23 cellular contexts compared by ENCODE assay signal in the genomic region with DNA sequence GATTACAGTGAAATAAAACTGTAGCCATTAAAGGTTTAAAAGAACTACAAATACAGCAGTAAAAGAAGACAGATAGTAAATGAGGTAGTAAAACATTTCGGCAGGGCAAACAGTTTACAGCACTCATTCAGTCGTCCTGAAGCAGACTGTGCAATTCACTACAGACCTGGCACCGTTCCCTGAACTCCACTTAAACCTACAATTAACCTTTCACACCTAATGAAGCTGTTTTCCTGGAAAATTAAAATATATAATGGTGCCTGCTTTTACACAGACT.
DNase-seq lines count a peak whose midpoint lies in the region; ATAC-seq, FAIRE-seq and TF ChIP-seq lines count a peak whose summit lies in the region.
"Had no signal": no experiment of that assay in that cellular context is flagged by ENCODE, and none has a peak within 500 bp of the region (broad histone marks: within the 10 kb centered on the region; RNA-seq: fewer than 3 reads in every experiment).

No MANE protein-coding gene starts in this region.

- peak overlapping the region; percentile 69 for H3K4me2 ChIP-seq in astrocyte (ENCODE audit: low read length)
- H3K4me2 ChIP-seq in hepatocyte: no peak overlapping the region

- H3K27me3 Mint-ChIP-seq in astrocyte (ENCODE audit: low read depth, unreplicated experiment) (peaks cover 3% of the 10 kb centered on the region), T-cell (no peaks in the 10 kb centered on the region)
- H3K27me3 Mint-ChIP-seq: activated B cell treated with CpG ODN at 0.5 μM for 24 hours; activated CD4-positive, alpha-beta memory T cell treated with anti-CD3 and anti-CD28 coated beads, Interleukin-2, amount 10 ng/mL, durations not matched to agents 7 days and 5 days; naive B cell had no signal

- peaks cover 8% of the 10 kb centered on the region for H3K9me3 Mint-ChIP-seq in astrocyte (ENCODE audit: unreplicated experiment)
- peaks cover 3 to 28% (median 13%) of the 10 kb centered on the region in 3 donors for H3K9me3 Mint-ChIP-seq in T-cell
- H3K9me3 Mint-ChIP-seq: activated CD4-positive, alpha-beta memory T cell treated with anti-CD3 and anti-CD28 coated beads, Interleukin-2, amount 10 ng/mL, durations not matched to agents 7 days and 5 days had no signal

- H3K4me1 Mint-ChIP-seq in astrocyte (ENCODE audit: low read depth, unreplicated experiment) (peaks cover 19% of the 10 kb centered on the region), T-cell (no peaks in the 10 kb centered on the region)
- H3K4me1 Mint-ChIP-seq: activated B cell treated with CpG ODN at 0.5 μM for 24 hours; activated CD4-positive, alpha-beta memory T cell treated with anti-CD3 and anti-CD28 coated beads, Interleukin-2, amount 10 ng/mL, durations not matched to agents 7 days and 5 days; naive B cell had no signal

- H3K27ac ChIP-seq in astrocyte (ENCODE audit: low read depth, low read length) (peak overlapping the region; percentile 70), hepatocyte (no peak overlapping the region)
- H3K27ac ChIP-seq: ovary had no signal

- H3K79me2 ChIP-seq in astrocyte (ENCODE audit: insufficient read depth, low read length) (no peaks in the 10 kb centered on the region), hepatocyte (no peaks in the 10 kb centered on the region)

- peak overlapping the region; percentile 48 for H3K9ac ChIP-seq in astrocyte (ENCODE audit: low read length)

- H2AFZ ChIP-seq in astrocyte (ENCODE audit: low read depth, low read length) (no peak overlapping the region), hepatocyte (no peak overlapping the region)

- H3K4me3 ChIP-seq in astrocyte (ENCODE audit: insufficient read depth, low read depth, low read length): no peak overlapping the region
- H3K4me3 ChIP-seq in hepatocyte: no peak overlapping the region
- H3K4me3 ChIP-seq: GM12878, ovary had no signal

- H3K4me3 Mint-ChIP-seq in astrocyte (ENCODE audit: unreplicated experiment) (no peak overlapping the region), T-cell (no peak overlapping the region)
- H3K4me3 Mint-ChIP-seq: activated B cell treated with CpG ODN at 0.5 μM for 24 hours; activated CD4-positive, alpha-beta memory T cell treated with anti-CD3 and anti-CD28 coated beads, Interleukin-2, amount 10 ng/mL, durations not matched to agents 7 days and 5 days; naive B cell had no signal

- no peak for ATAC-seq in T-cell (replicated peaks in 1 of 4)
- ATAC-seq: GM12878, right cardiac atrium had no signal

- TF ChIP-seq CTCF in astrocyte (IDR thresholded peaks at IDR 0.05; ENCODE audit: insufficient read depth, low read depth, low read length) (no peak), hepatocyte (IDR thresholded peaks at IDR 0.05; ENCODE audit: poor library complexity) (no peak), GM10248 (IDR thresholded peaks at IDR 0.05; ENCODE audit: control extremely low read depth, extremely low read depth, low read depth, missing control alignments) (no peak)

- H3K9me3 ChIP-seq in astrocyte (ENCODE audit: insufficient read depth, low read depth, low read length) (no peaks in the 10 kb centered on the region), hepatocyte (ENCODE audit: low read depth) (no peaks in the 10 kb centered on the region)
- H3K9me3 ChIP-seq: ovary had no signal

- 41% methylated on average over 3 of the region's 3 CpGs for WGBS in hepatocyte (ENCODE audit: low lambda C conversion rate, missing lambda C conversion rate)

- peak; percentile 2 for DNase-seq in DMS153 (lab: John Stamatoyannopoulos, UW)
- no peak for DNase-seq in DMS153 treated with DMSO at 0.1 percent for 48 hours (lab: John Stamatoyannopoulos, UW; ENCODE audit: unreplicated experiment)
- DNase-seq in NCI-H1417 treated with DMSO at 0.1 percent for 48 hours (lab: John Stamatoyannopoulos, UW): peak; percentile 33
- DNase-seq in astrocyte (ENCODE audit: low read depth): no peak
- DNase-seq in renal cortical epithelial cell (ENCODE audit: low read depth): peak; percentile 38
- DNase-seq in T-cell: no peak
- DNase-seq in hepatocyte (ENCODE audit: low spot score): no peak
- DNase-seq in GM10248 (ENCODE audit: extremely low spot score): no peak
- DNase-seq: 8988T; activated B cell treated with CpG ODN at 0.5 μM for 24 hours; activated CD4-positive, alpha-beta memory T cell treated with anti-CD3 and anti-CD28 coated beads, Interleukin-2, amount 10 ng/mL, durations not matched to agents 7 days and 5 days; activated gamma-delta T cell treated with Interleukin-2 at 50 U/mL for 16 hours; C1 segment of cervical spinal cord; GOT3; KG1; kidney; naive B cell; NK-92 treated with Interleukin-12 subunit alpha and Interleukin-12 subunit beta, amount 100 ng/mL, for 24 hours; ovary; right cardiac atrium; stimulated activated CD4-positive, alpha-beta T cell treated with anti-CD3 and anti-CD28 coated beads, Interleukin-15, amount 100 ng/mL, for 24 hours; substantia nigra had no signal

- H3K4me1 ChIP-seq in astrocyte (ENCODE audit: insufficient read depth, low read length) (peaks cover 15% of the 10 kb centered on the region), hepatocyte (ENCODE audit: insufficient read depth) (no peaks in the 10 kb centered on the region)

- H3K27ac Mint-ChIP-seq in astrocyte (ENCODE audit: unreplicated experiment) (peak overlapping the region; percentile 95), T-cell (no peak overlapping the region)
- H3K27ac Mint-ChIP-seq: activated B cell treated with CpG ODN at 0.5 μM for 24 hours; activated CD4-positive, alpha-beta memory T cell treated with anti-CD3 and anti-CD28 coated beads, Interleukin-2, amount 10 ng/mL, durations not matched to agents 7 days and 5 days; naive B cell had no signal

- H4K20me1 ChIP-seq in astrocyte (ENCODE audit: insufficient read depth, low read length): no peaks in the 10 kb centered on the region
- no peaks in the 10 kb centered on the region for H4K20me1 ChIP-seq in hepatocyte (ENCODE audit: insufficient read depth, poor library complexity, severe bottlenecking)

- H3K36me3 ChIP-seq in astrocyte (ENCODE audit: insufficient read depth, low read length) (no peaks in the 10 kb centered on the region), hepatocyte (replicated peaks; ENCODE audit: insufficient read depth, low read depth) (no peaks in the 10 kb centered on the region)
- H3K36me3 ChIP-seq: ovary had no signal

- H3K27me3 ChIP-seq in astrocyte (ENCODE audit: insufficient read depth, low read length) (no peaks in the 10 kb centered on the region), hepatocyte (no peaks in the 10 kb centered on the region)
- H3K27me3 ChIP-seq: ovary had no signal

- H3K9me2 ChIP-seq in hepatocyte (replicated peaks; ENCODE audit: insufficient read depth): no peaks in the 10 kb centered on the region

- peak; percentile 37 for FAIRE-seq in astrocyte (lab: Jason Lieb, UNC)
- FAIRE-seq: GM12878, kidney had no signal

- CTCF ChIA-PET in T-cell (lab: Charles Lee): no interaction called here
- CTCF ChIA-PET in GM10248 (lab: Yijun Ruan, JAX): interaction anchor here (1.0 kb wide), 1 partner anchor 11 kb away, joined by 3 read pairs; no protein-coding TSS in a partner anchor

- H3K36me3 Mint-ChIP-seq in astrocyte (ENCODE audit: low read depth, unreplicated experiment) (no peaks in the 10 kb centered on the region), T-cell (no peaks in the 10 kb centered on the region)
- H3K36me3 Mint-ChIP-seq: naive B cell had no signal

- POLR2A ChIA-PET in T-cell (lab: Charles Lee): no interaction called here
- POLR2A ChIA-PET in GM10248 (lab: Yijun Ruan, JAX): no interaction called here

Comparison
In these comparisons a context has a peak if more than half of its experiments do, and no peak if none do; other contexts are left out.
1. DNase-seq: peak in DMS153 (single experiment), NCI-H1417 treated with DMSO at 0.1 percent for 48 hours (single experiment) and renal cortical epithelial cell (single experiment); none in DMS153 treated with DMSO at 0.1 percent for 48 hours (single experiment), astrocyte (single experiment), T-cell (0 of 34), hepatocyte (single experiment) and GM10248 (single experiment).